Comparison of ENCODE assay signal across 8 cellular contexts in genomic region chr2:201452058-201452736, GRCh38. TPM values are rescaled to one million over a fixed set of nuclear protein-coding genes. Genes with fewer than 3 reads are reported as not detected.
DNase-seq lines count a peak whose midpoint lies in the region; ATAC-seq and TF ChIP-seq lines count a peak whose summit lies in the region.

No MANE protein-coding gene starts in this region.

- no TSS peak for BruUV-seq in Calu3 (replicated peaks; lab: Mats Ljungman, UMichigan)

- H3K9me3 Mint-ChIP-seq in Calu3 (ENCODE audit: low read depth, unreplicated experiment) = no peaks in the 10 kb centered on the region
- H3K9me3 Mint-ChIP-seq in activated CD4-positive, alpha-beta memory T cell treated with anti-CD3 and anti-CD28 coated beads for 36 hours = no peaks in the 10 kb centered on the region

- H3K4me3 ChIP-seq in HFF-Myc (replicated peaks; ENCODE audit: low read depth, low read length) (peak overlapping the region; percentile 99), heart left ventricle (peak overlapping the region; percentile 72 to 97 (median 86)), prostate gland (peak overlapping the region; percentile 93 to 96)

- intact Hi-C loops in Calu3 (cut with micrococcal nuclease; ENCODE audit: unreplicated experiment) = no loop called here
- intact Hi-C loops in activated CD4-positive, alpha-beta memory T cell treated with anti-CD3 and anti-CD28 coated beads for 36 hours (cut with micrococcal nuclease) = loop anchor here (5.0 kb wide), 1 partner anchor 330 kb away; the partner anchor contains the start of gene ALS2
- intact Hi-C loops in heart left ventricle (cut with DNase I) = loop anchor here in 6 of 10 donors (5.0 to 10.0 kb wide), 6 partner anchors 40 to 217 kb away; no protein-coding TSS in a partner anchor
- intact Hi-C loops in prostate gland (cut with DNase I) = loop anchor here (5.0 kb wide), 2 partner anchors 40 to 215 kb away; no protein-coding TSS in a partner anchor

- H3K36me3 Mint-ChIP-seq in Calu3 (ENCODE audit: insufficient read depth, unreplicated experiment) = peaks cover 31% of the 10 kb centered on the region
- H3K36me3 Mint-ChIP-seq in activated CD4-positive, alpha-beta memory T cell treated with anti-CD3 and anti-CD28 coated beads for 36 hours = peaks cover 6% of the 10 kb centered on the region

- CTCF ChIA-PET in Calu3 (lab: Charles Lee) = interaction anchor here (0.9 to 1.8 kb wide), 4 partner anchors 12 to 48 kb away, joined by 3 to 13 read pairs (median 6); no protein-coding TSS in a partner anchor
- CTCF ChIA-PET in activated CD4-positive, alpha-beta memory T cell treated with anti-CD3 and anti-CD28 coated beads for 36 hours (lab: Charles Lee) = interaction anchor here (1.0 to 2.0 kb wide), 6 partner anchors 19 to 409 kb away, joined by 3 to 13 read pairs (median 5); partner anchors contain the start of gene CASP8

- ATAC-seq in heart left ventricle (peak in 2 of 4 donors; percentile 41 to 58), GM19324 (IDR thresholded peaks at IDR 0.05; ENCODE audit: low FRiP score, unreplicated experiment) (no peak), GM18517 (IDR thresholded peaks at IDR 0.05; ENCODE audit: unreplicated experiment) (no peak)

- H3K9me3 ChIP-seq in heart left ventricle (no peaks in the 10 kb centered on the region), prostate gland (no peaks in the 10 kb centered on the region)

- 7% methylated on average over 27 to 45 of the region's 45 CpGs for WGBS in heart left ventricle, 4 donors
- WGBS in prostate gland = 5% methylated on average over 28 of the region's 45 CpGs

- H3K27me3 Mint-ChIP-seq in Calu3 (ENCODE audit: unreplicated experiment) = no peaks in the 10 kb centered on the region
- H3K27me3 Mint-ChIP-seq in activated CD4-positive, alpha-beta memory T cell treated with anti-CD3 and anti-CD28 coated beads for 36 hours = no peaks in the 10 kb centered on the region

- H3K4me1 ChIP-seq in heart left ventricle (peaks cover 0 to 55% (median 39%) of the 10 kb centered on the region in 12 donors), prostate gland (replicated peaks) (no peaks in the 10 kb centered on the region)

- no peaks in the 10 kb centered on the region for H3K27me3 ChIP-seq in heart left ventricle
- H3K27me3 ChIP-seq in prostate gland (replicated peaks; ENCODE audit: insufficient read depth) = no peaks in the 10 kb centered on the region

- POLR2A ChIA-PET in activated CD4-positive, alpha-beta memory T cell treated with anti-CD3 and anti-CD28 coated beads for 36 hours (lab: Charles Lee) = interaction anchor here (0.6 to 2.0 kb wide), 9 partner anchors 17 to 588 kb away, joined by 3 to 11 read pairs (median 5); no protein-coding TSS in a partner anchor

- H3K27ac Mint-ChIP-seq in Calu3 (ENCODE audit: unreplicated experiment) = peak overlapping the region; percentile 70
- peak overlapping the region; percentile 60 for H3K27ac Mint-ChIP-seq in activated CD4-positive, alpha-beta memory T cell treated with anti-CD3 and anti-CD28 coated beads for 36 hours

- TF ChIP-seq POLR2A in heart left ventricle (IDR thresholded peaks at IDR 0.05) = no peak
- TF ChIP-seq POLR2A in prostate gland (IDR thresholded peaks at IDR 0.05) = no peak

- DNase-seq in Calu3 (no peak), HFF-Myc (ENCODE audit: extremely low read depth, low read depth) (no peak), heart left ventricle (peak in 2 of 5 donors; percentile 26 to 55), prostate gland (ENCODE audit: low spot score) (peak; percentile 17), KG1 (lab: John Stamatoyannopoulos, UW) (no peak)
- no peak for DNase-seq in activated CD4-positive, alpha-beta memory T cell treated with anti-CD3 and anti-CD28 coated beads for 36 hours

- peak overlapping the region; percentile 67 to 98 (median 92) for H3K27ac ChIP-seq in heart left ventricle
- peak overlapping the region; percentile 90 to 97 for H3K27ac ChIP-seq in prostate gland

- H3K4me1 Mint-ChIP-seq in Calu3 (ENCODE audit: low read depth, unreplicated experiment) = peaks cover 29% of the 10 kb centered on the region
- peaks cover 38% of the 10 kb centered on the region for H3K4me1 Mint-ChIP-seq in activated CD4-positive, alpha-beta memory T cell treated with anti-CD3 and anti-CD28 coated beads for 36 hours (ENCODE audit: low read depth)

- H3K36me3 ChIP-seq in heart left ventricle (peaks cover 0 to 33% (median 14%) of the 10 kb centered on the region in 9 donors), prostate gland (no peaks in the 10 kb centered on the region)

- TF ChIP-seq CTCF in Calu3 (IDR thresholded peaks at IDR 0.05; ENCODE audit: unreplicated experiment) = no peak
- no peak for TF ChIP-seq CTCF in HFF-Myc (IDR thresholded peaks at IDR 0.05; ENCODE audit: low read depth, low read length, missing control alignments)
- TF ChIP-seq CTCF in heart left ventricle (IDR thresholded peaks at IDR 0.05) = no peak
- TF ChIP-seq CTCF in prostate gland (IDR thresholded peaks at IDR 0.05) = peak in 1 of 4 experiments; percentile 9

- H3K4me3 Mint-ChIP-seq in Calu3 (ENCODE audit: low read depth, unreplicated experiment) = peak overlapping the region; percentile 100
- H3K4me3 Mint-ChIP-seq in activated CD4-positive, alpha-beta memory T cell treated with anti-CD3 and anti-CD28 coated beads for 36 hours = peak overlapping the region; percentile 96

RNA-seq across cellular contexts. Expression of gene STRADB, which starts 0.7 kb away (rescaled TPM):
- 19.0 and 19.8 TPM in 2 replicates for total RNA-seq in Calu3 (2022)
- 10 to 100 TPM; 18.5 to 19.8 TPM for total RNA-seq in activated CD4-positive, alpha-beta memory T cell treated with anti-CD3 and anti-CD28 coated beads for 36 hours
- total RNA-seq in heart left ventricle = 100 to 1,000 TPM in 1 of 9 donors, 10 to 100 TPM in 8; 45.0 to 105 (median 57.9) TPM
- 10 to 100 TPM; 28.6 to 59.9 TPM for polyA plus RNA-seq in heart left ventricle
- total RNA-seq in prostate gland = 10 to 100 TPM; 20.4 to 29.8 TPM

RNA-seq across cellular contexts. Expression of gene TRAK2, which starts 0.9 kb away (rescaled TPM):
- 24.4 TPM in 2 replicates for total RNA-seq in Calu3 (2022)
- 10 to 100 TPM; 23.5 to 26.0 TPM for total RNA-seq in activated CD4-positive, alpha-beta memory T cell treated with anti-CD3 and anti-CD28 coated beads for 36 hours
- total RNA-seq in heart left ventricle = 100 to 1,000 TPM; 110 to 201 (median 146) TPM
- polyA plus RNA-seq in heart left ventricle = 10 to 100 TPM; 41.2 to 41.9 TPM
- total RNA-seq in prostate gland = 10 to 100 TPM; 16.9 to 18.9 TPM
